ENCODE assay signal across 19 cellular contexts in the genomic region with DNA sequence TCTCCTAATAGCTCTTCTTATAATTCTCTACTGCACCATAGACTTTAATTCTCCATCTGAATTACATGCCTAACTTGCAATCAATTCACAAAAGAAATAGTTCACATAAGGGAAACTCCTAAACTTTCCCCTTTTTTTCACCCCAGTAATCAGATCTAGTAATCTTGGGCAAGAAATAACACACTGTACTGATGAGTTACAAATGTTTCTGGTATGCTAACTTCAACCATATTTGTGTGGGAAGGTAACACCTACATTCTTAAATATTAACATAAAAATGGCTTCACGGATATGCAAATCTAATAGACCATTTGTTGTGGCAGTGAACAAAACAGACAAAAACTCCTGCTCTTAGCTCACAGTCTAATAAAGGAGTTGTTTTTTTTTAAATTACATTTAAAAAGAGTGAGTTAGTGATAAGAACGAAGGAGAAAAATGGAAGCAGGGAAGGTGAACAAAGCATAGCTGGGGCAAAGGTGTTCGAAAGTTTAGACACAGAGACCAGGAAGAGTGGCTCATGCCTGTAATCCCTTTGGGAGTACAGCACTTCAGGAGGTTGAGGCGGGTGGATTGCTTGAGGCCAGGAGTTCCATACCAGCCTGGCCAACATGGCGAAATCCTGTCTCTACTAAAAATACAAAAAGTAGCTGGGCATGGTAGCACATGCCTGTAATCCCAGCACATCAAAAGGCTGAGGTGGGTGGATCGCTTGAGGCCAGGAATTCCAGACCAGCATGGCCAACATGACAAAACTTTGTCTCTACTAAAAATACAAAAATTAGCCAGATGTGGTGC. TPM values are rescaled to one million over a fixed set of nuclear protein-coding genes. Genes with fewer than 3 reads are reported as not detected.
DNase-seq lines count a peak whose midpoint lies in the region; ATAC-seq, FAIRE-seq and TF ChIP-seq lines count a peak whose summit lies in the region.
"Had no signal": no experiment of that assay in that cellular context is flagged by ENCODE, and none has a peak within 500 bp of the region (broad histone marks: within the 10 kb centered on the region; RNA-seq: fewer than 3 reads in every experiment).

No MANE protein-coding gene starts in this region.

- no peak overlapping the region for H3K23ac ChIP-seq in IMR-90 (ENCODE audit: low read depth, low read length)

- no peak overlapping the region for H4K8ac ChIP-seq in IMR-90 (ENCODE audit: low read depth in 2 of 2, low read length in 2 of 2)

- H3K9me1 ChIP-seq in IMR-90 (ENCODE audit: insufficient read depth, low read length): peaks cover 2% of the 10 kb centered on the region; the same call in 1 of the 2 replicates
- H3K9me1 ChIP-seq in keratinocyte (ENCODE audit: control insufficient read depth, extremely low read depth, insufficient read depth, low read length): no peaks in the 10 kb centered on the region

- no peak overlapping the region for H2AFZ ChIP-seq in IMR-90 (replicated peaks; ENCODE audit: low read length, poor library complexity)
- H2AFZ ChIP-seq in keratinocyte (ENCODE audit: control insufficient read depth, low read length): peak overlapping the region; percentile 61

- H3K27ac ChIP-seq in IMR-90 (ENCODE audit: insufficient read depth, low read length) (no peak overlapping the region), keratinocyte (ENCODE audit: control insufficient read depth, insufficient read depth, low read length) (peak overlapping the region; percentile 88), left ventricle myocardium inferior (replicated peaks) (no peak overlapping the region)
- H3K27ac ChIP-seq: colonic mucosa had no signal

- TF ChIP-seq RAD21 in IMR-90 (IDR thresholded peaks at IDR 0.05; ENCODE audit: low read length): no peak

- H4K20me1 ChIP-seq in IMR-90 (ENCODE audit: insufficient read depth, low read length) (no peaks in the 10 kb centered on the region), keratinocyte (ENCODE audit: control insufficient read depth, extremely low read depth, insufficient read depth, low read length) (no peaks in the 10 kb centered on the region)

- H3K9ac ChIP-seq in IMR-90 (ENCODE audit: low read depth, low read length) (no peak overlapping the region), keratinocyte (ENCODE audit: control insufficient read depth, extremely low read depth, insufficient read depth, low read length) (peak overlapping the region; percentile 62)

- H3K9me3 Mint-ChIP-seq in chondrocyte (ENCODE audit: low read depth): no peaks in the 10 kb centered on the region
- no peaks in the 10 kb centered on the region for H3K9me3 Mint-ChIP-seq in type B pancreatic cell
- H3K9me3 Mint-ChIP-seq: activated naive CD4-positive, alpha-beta T cell treated with anti-CD3 and anti-CD28 coated beads, Interleukin-2, amount 10 ng/mL, durations not matched to agents 7 days and 5 days; activated T-cell treated with anti-CD3 and anti-CD28 coated beads, Interleukin-2, amount 50 U/mL, for 4 hours had no signal

- WGBS in IMR-90 (ENCODE audit: extremely low coverage in 2 of 2, insufficient read length in 1 of 2), 2 experiments: 93 to 100% methylated on average over 1 to 3 of the region's 6 CpGs

- POLR2A ChIA-PET in IMR-90 (lab: Charles Lee; ENCODE audit: unreplicated experiment): interaction anchor here (0.5 kb wide), 1 partner anchor 13 kb away, joined by 4 read pairs; no protein-coding TSS in a partner anchor

- H4K91ac ChIP-seq in IMR-90 (ENCODE audit: insufficient read depth, low read depth, low read length): no peak overlapping the region

- no peak for DNase-seq in IMR-90
- DNase-seq in chondrocyte (ENCODE audit: low spot score): no peak
- no peak for DNase-seq in keratinocyte (ENCODE audit: low read depth, low spot score)
- DNase-seq in type B pancreatic cell (ENCODE audit: extremely low spot score, unreplicated experiment): no peak
- DNase-seq in HUDEP-2 (lab: John Stamatoyannopoulos, UW; ENCODE audit: unreplicated experiment in 76 of 76): no peak
- DNase-seq in left ventricle myocardium inferior: no peak
- no peak for DNase-seq in NCI-H2029 treated with DMSO at 0.1 percent for 48 hours (lab: John Stamatoyannopoulos, UW)
- no peak for DNase-seq in NOMO-1 treated with dmso at 0.1 percent for 144 hours (lab: John Stamatoyannopoulos, UW; ENCODE audit: unreplicated experiment)
- DNase-seq: activated naive CD4-positive, alpha-beta T cell treated with anti-CD3 and anti-CD28 coated beads, Interleukin-2, amount 10 ng/mL, durations not matched to agents 7 days and 5 days; activated T-cell treated with anti-CD3 and anti-CD28 coated beads, Interleukin-2, amount 50 U/mL, for 4 hours; AML-193; aorta; colonic mucosa; DND-41; KG1; NCI-H2029 had no signal

- no peaks in the 10 kb centered on the region for H3K9me3 ChIP-seq in IMR-90 (ENCODE audit: control insufficient read depth, insufficient read depth, low read length)
- H3K9me3 ChIP-seq in keratinocyte (ENCODE audit: control insufficient read depth, low read depth, low read length): no peaks in the 10 kb centered on the region
- H3K9me3 ChIP-seq in left ventricle myocardium inferior (replicated peaks): no peaks in the 10 kb centered on the region
- H3K9me3 ChIP-seq: colonic mucosa had no signal

- H3K79me2 ChIP-seq in keratinocyte (ENCODE audit: control insufficient read depth, insufficient read depth, low read length): peaks cover 14% of the 10 kb centered on the region

- intact Hi-C loops in IMR-90 (cut with micrococcal nuclease) (no loop called here), left ventricle myocardium inferior (cut with micrococcal nuclease) (no loop called here)

- H3K4me1 ChIP-seq in IMR-90 (ENCODE audit: control insufficient read depth, insufficient read depth, low read length): peaks cover 8% of the 10 kb centered on the region; the same call in 1 of the 2 replicates
- H3K4me1 ChIP-seq in keratinocyte (ENCODE audit: control insufficient read depth, extremely low read depth, insufficient read depth, low read length): peaks cover 18% of the 10 kb centered on the region
- H3K4me1 ChIP-seq in left ventricle myocardium inferior: no peaks in the 10 kb centered on the region
- H3K4me1 ChIP-seq: colonic mucosa had no signal

- H3K4me3 Mint-ChIP-seq in chondrocyte (ENCODE audit: unreplicated experiment) (no peak overlapping the region), type B pancreatic cell (no peak overlapping the region)
- H3K4me3 Mint-ChIP-seq: activated naive CD4-positive, alpha-beta T cell treated with anti-CD3 and anti-CD28 coated beads, Interleukin-2, amount 10 ng/mL, durations not matched to agents 7 days and 5 days; activated T-cell treated with anti-CD3 and anti-CD28 coated beads, Interleukin-2, amount 50 U/mL, for 4 hours had no signal

- H3K4me2 ChIP-seq in IMR-90 (ENCODE audit: low read depth, low read length) (no peak overlapping the region), keratinocyte (ENCODE audit: control insufficient read depth, extremely low read depth, insufficient read depth, low read depth, low read length) (peak overlapping the region; percentile 73)

- H3K36me3 ChIP-seq in IMR-90 (ENCODE audit: control insufficient read depth, insufficient read depth, low read length) (no peaks in the 10 kb centered on the region), keratinocyte (ENCODE audit: control insufficient read depth in 2 of 2, extremely low read depth in 1 of 2, insufficient read depth in 2 of 2, low read length in 2 of 2) (peaks cover 0 to 6% of the 10 kb centered on the region in 2 experiments), left ventricle myocardium inferior (no peaks in the 10 kb centered on the region)
- H3K36me3 ChIP-seq: colonic mucosa had no signal

- no peak for TF ChIP-seq CTCF in IMR-90 (conservative IDR thresholded peaks at IDR 0.05; ENCODE audit: low read depth, low read length)
- TF ChIP-seq CTCF in chondrocyte (IDR thresholded peaks at IDR 0.05): no peak
- no peak for TF ChIP-seq CTCF in keratinocyte (optimal IDR thresholded peaks at IDR 0.05 in 1 of 3, IDR thresholded peaks at IDR 0.05 in 1 of 3, conservative IDR thresholded peaks at IDR 0.05 in 1 of 3; ENCODE audit: extremely low read depth in 1 of 3, insufficient read depth in 2 of 3, low read length in 3 of 3)
- TF ChIP-seq CTCF in type B pancreatic cell (conservative IDR thresholded peaks at IDR 0.05): no peak
- TF ChIP-seq CTCF in left ventricle myocardium inferior (IDR thresholded peaks at IDR 0.05; ENCODE audit: borderline replicate concordance): no peak

- no peak overlapping the region for H2BK20ac ChIP-seq in IMR-90 (ENCODE audit: low read depth, low read length)

- BruUV-seq in IMR-90 (replicated peaks; lab: Mats Ljungman, UMichigan): no TSS peak

- in situ Hi-C loops in IMR-90 (cut with MboI; ENCODE audit: low sequenced_read_pairs): no loop called here

- peak; percentile 75 for FAIRE-seq in keratinocyte (lab: Jason Lieb, UNC)
- FAIRE-seq: islet of Langerhans had no signal

- dilution Hi-C loops in IMR-90 (cut with HindIII; ENCODE audit: low sequenced_read_pairs, unreplicated experiment) (no loop called here), keratinocyte (cut with MboI; ENCODE audit: extremely low pct_ligation_motif_present, low sequenced_read_pairs) (no loop called here)

- H2BK5ac ChIP-seq in IMR-90 (ENCODE audit: low read depth, low read length, poor library complexity, severe bottlenecking): no peak overlapping the region

- H3K27me3 ChIP-seq in IMR-90 (ENCODE audit: control insufficient read depth, insufficient read depth, low read length) (no peaks in the 10 kb centered on the region), keratinocyte (ENCODE audit: control insufficient read depth, extremely low read depth, insufficient read depth, low read length) (no peaks in the 10 kb centered on the region), left ventricle myocardium inferior (ENCODE audit: low read depth) (no peaks in the 10 kb centered on the region)
- H3K27me3 ChIP-seq: colonic mucosa had no signal

- H3K4me1 Mint-ChIP-seq in chondrocyte (ENCODE audit: low read depth) (peaks cover 26% of the 10 kb centered on the region), type B pancreatic cell (ENCODE audit: unreplicated experiment) (peaks cover 8% of the 10 kb centered on the region)
- H3K4me1 Mint-ChIP-seq: activated naive CD4-positive, alpha-beta T cell treated with anti-CD3 and anti-CD28 coated beads, Interleukin-2, amount 10 ng/mL, durations not matched to agents 7 days and 5 days had no signal

- H3K79me1 ChIP-seq in IMR-90 (ENCODE audit: low read depth in 1 of 2, low read length in 2 of 2): no peaks in the 10 kb centered on the region

- no peak overlapping the region for H2BK15ac ChIP-seq in IMR-90 (ENCODE audit: low read depth, low read length)

- no peak overlapping the region for H3K56ac ChIP-seq in IMR-90 (ENCODE audit: extremely low read depth, insufficient read depth, low read length)

- peak overlapping the region; percentile 56 for H3K27ac Mint-ChIP-seq in chondrocyte (ENCODE audit: unreplicated experiment)
- peak overlapping the region; percentile 20 for H3K27ac Mint-ChIP-seq in type B pancreatic cell
- H3K27ac Mint-ChIP-seq: activated naive CD4-positive, alpha-beta T cell treated with anti-CD3 and anti-CD28 coated beads, Interleukin-2, amount 10 ng/mL, durations not matched to agents 7 days and 5 days had no signal

- no peak overlapping the region for H2AK9ac ChIP-seq in IMR-90 (replicated peaks; ENCODE audit: low read depth, low read length, poor library complexity)

- TF ChIP-seq POLR2A in IMR-90 (IDR thresholded peaks at IDR 0.05; ENCODE audit: low read depth, low read length): no peak

- H3K27me3 Mint-ChIP-seq in chondrocyte (ENCODE audit: low read depth): no peaks in the 10 kb centered on the region
- H3K27me3 Mint-ChIP-seq in type B pancreatic cell: no peaks in the 10 kb centered on the region

- H2AK5ac ChIP-seq in IMR-90 (ENCODE audit: low read depth, low read length): no peak overlapping the region

- H2BK120ac ChIP-seq in IMR-90 (ENCODE audit: low read depth, low read length): no peak overlapping the region

- ATAC-seq in IMR-90 (ENCODE audit: low read depth): peak; percentile 37; the same call in 1 of the 2 replicates
- ATAC-seq: activated CD4-positive, CD25-positive, alpha-beta regulatory T cell treated with anti-CD3 and anti-CD28 coated beads, Interleukin-2, amount 50 U/mL, for 24 hours; activated T-cell treated with anti-CD3 and anti-CD28 coated beads, Interleukin-2, amount 50 U/mL, for 4 hours; Right ventricle myocardium inferior had no signal

- peaks cover 2% of the 10 kb centered on the region for H3K36me3 Mint-ChIP-seq in chondrocyte (ENCODE audit: low read depth)
- peaks cover 4% of the 10 kb centered on the region for H3K36me3 Mint-ChIP-seq in type B pancreatic cell
- H3K36me3 Mint-ChIP-seq: activated naive CD4-positive, alpha-beta T cell treated with anti-CD3 and anti-CD28 coated beads, Interleukin-2, amount 10 ng/mL, durations not matched to agents 7 days and 5 days had no signal

- no peak overlapping the region for H3K18ac ChIP-seq in IMR-90 (ENCODE audit: low read depth, low read length)

- CTCF ChIA-PET in IMR-90 (lab: Yijun Ruan, JAX): interaction anchor here (0.6 to 1.5 kb wide), 3 partner anchors 11 to 29 kb away, joined by 4 to 6 read pairs (median 4); no protein-coding TSS in a partner anchor

- no peak overlapping the region for H3K14ac ChIP-seq in IMR-90 (replicated peaks; ENCODE audit: low read depth, low read length)

- no peak overlapping the region for H3K4ac ChIP-seq in IMR-90 (ENCODE audit: low read depth, low read length)

- no peak overlapping the region for H3K4me3 ChIP-seq in IMR-90 (ENCODE audit: insufficient read depth, low read depth, low read length)
- H3K4me3 ChIP-seq in keratinocyte (ENCODE audit: control insufficient read depth in 2 of 3, extremely low read depth in 1 of 3, insufficient read depth in 2 of 3, low read depth in 1 of 3, low read length in 3 of 3): peak overlapping the region in 2 of 3 experiments; percentile 13 to 17
- no peak overlapping the region for H3K4me3 ChIP-seq in left ventricle myocardium inferior
- H3K4me3 ChIP-seq: colonic mucosa had no signal

- no peak overlapping the region for H4K5ac ChIP-seq in IMR-90 (ENCODE audit: low read depth, low read length)

RNA-seq across cellular contexts. Expression of a gene that starts 34.8 kb away (rescaled TPM):
- total RNA-seq in IMR-90 (2012; rRNA removed) (4.5 and 4.7 TPM in 2 replicates), chondrocyte (76.5 to 77.8 TPM (median 77.6 TPM) in 3 replicates), type B pancreatic cell (ENCODE audit: low replicate concordance) (28.0 and 45.2 TPM in 2 replicates), left ventricle myocardium inferior (8.3 TPM)
- polyA plus RNA-seq in IMR-90 (2012; rRNA removed) (34.6 and 35.5 TPM in 2 replicates), keratinocyte (13.1 to 24.3 TPM (median 15.7 TPM) in 3 replicates)
- polyA plus RNA-seq in IMR-90 (2012; cell fraction: cytosol; rRNA removed): 14.5 and 50.4 TPM in 2 replicates
- 32.0 and 33.9 TPM in 2 replicates for polyA plus RNA-seq in IMR-90 (2012; cell fraction: nucleus; rRNA removed; ENCODE audit: low replicate concordance)
- 11.0 TPM for polyA plus RNA-seq in keratinocyte (2011; ENCODE audit: low read depth)
- polyA plus RNA-seq in keratinocyte (2011; cell fraction: cytosol; rRNA removed): 12.6 and 13.9 TPM in 2 replicates
- 12.9 and 14.0 TPM in 2 replicates for polyA plus RNA-seq in keratinocyte (2011; cell fraction: nucleus; rRNA removed)
- polyA plus RNA-seq in keratinocyte (2012; ENCODE audit: low replicate concordance): 6.8 and 19.0 TPM in 2 replicates
- polyA minus RNA-seq in keratinocyte: 11.3 to 45.6 TPM (median 20.7 TPM) in 3 replicates
- 10.7 TPM for polyA minus RNA-seq in keratinocyte (2011; cell fraction: cytosol; rRNA and poly(A)+ RNA removed)
- polyA minus RNA-seq in keratinocyte (2011; cell fraction: nucleus; rRNA and poly(A)+ RNA removed): 6.3 and 7.1 TPM in 2 replicates

RNA-seq across cellular contexts. Expression of a gene that starts 57.3 kb away (rescaled TPM):
- total RNA-seq in IMR-90 (2012; rRNA removed) (14.5 and 15.8 TPM in 2 replicates), chondrocyte (30.1 to 32.5 TPM (median 31.5 TPM) in 3 replicates), type B pancreatic cell (ENCODE audit: low replicate concordance) (64.4 and 72.1 TPM in 2 replicates), left ventricle myocardium inferior (11.3 TPM)
- polyA plus RNA-seq in IMR-90 (2012; rRNA removed) (8.3 and 9.0 TPM in 2 replicates), keratinocyte (18.0 to 25.1 TPM (median 23.1 TPM) in 3 replicates)
- 6.4 and 6.6 TPM in 2 replicates for polyA plus RNA-seq in IMR-90 (2012; cell fraction: cytosol; rRNA removed)
- 9.1 and 16.7 TPM in 2 replicates for polyA plus RNA-seq in IMR-90 (2012; cell fraction: nucleus; rRNA removed; ENCODE audit: low replicate concordance)
- polyA plus RNA-seq in keratinocyte (2011; ENCODE audit: low read depth): 4.4 TPM
- polyA plus RNA-seq in keratinocyte (2011; cell fraction: cytosol; rRNA removed): 18.2 and 22.7 TPM in 2 replicates
- 43.4 and 45.6 TPM in 2 replicates for polyA plus RNA-seq in keratinocyte (2011; cell fraction: nucleus; rRNA removed)
- 14.5 and 15.8 TPM in 2 replicates for polyA plus RNA-seq in keratinocyte (2012; ENCODE audit: low replicate concordance)
- 30.8 to 60.5 TPM (median 46.1 TPM) in 3 replicates for polyA minus RNA-seq in keratinocyte
- polyA minus RNA-seq in keratinocyte (2011; cell fraction: cytosol; rRNA and poly(A)+ RNA removed): 37.2 TPM
- polyA minus RNA-seq in keratinocyte (2011; cell fraction: nucleus; rRNA and poly(A)+ RNA removed): 41.9 and 58.3 TPM in 2 replicates

Comparison
In these comparisons a context has a peak if more than half of its experiments do, and no peak if none do; other contexts are left out.
1. H3K4me3 ChIP-seq: peak in keratinocyte (2 of 3); none in IMR-90 (single experiment) and left ventricle myocardium inferior (single experiment).